In the genomic region with DNA sequence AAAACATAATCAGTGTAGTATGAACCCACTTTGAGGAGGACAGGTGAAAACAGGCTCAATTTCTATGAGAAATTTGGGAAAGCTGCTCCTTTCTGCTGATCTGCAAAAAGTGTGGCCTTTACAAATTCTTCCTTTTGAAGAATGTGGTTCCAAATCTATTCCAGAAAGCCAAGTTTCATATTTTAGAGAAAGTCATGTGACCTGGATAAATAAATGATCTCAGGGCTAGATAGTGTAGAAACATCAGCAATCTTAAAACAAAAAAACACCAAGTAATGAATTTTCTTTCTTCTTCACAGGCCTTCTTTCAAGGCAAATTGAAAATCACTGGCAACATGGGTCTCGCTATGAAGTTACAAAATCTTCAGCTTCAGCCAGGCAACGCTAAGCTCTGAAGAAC, we compare ENCODE assay signal across 22 cellular contexts. TPM values are rescaled to one million over a fixed set of nuclear protein-coding genes. Genes with fewer than 3 reads are reported as not detected.
DNase-seq lines count a peak whose midpoint lies in the region; ATAC-seq and TF ChIP-seq lines count a peak whose summit lies in the region.
"Had no signal": no experiment of that assay in that cellular context is flagged by ENCODE, and none has a peak within 500 bp of the region (broad histone marks: within the 10 kb centered on the region; RNA-seq: fewer than 3 reads in every experiment).

No MANE protein-coding gene starts in this region.

- no peak overlapping the region for H3K4me3 ChIP-seq in heart left ventricle
- H3K4me3 ChIP-seq in muscle layer of duodenum (ENCODE audit: low read depth in 1 of 2, low read length in 2 of 2), result no peak overlapping the region
- no peak overlapping the region for H3K4me3 ChIP-seq in aorta (ENCODE audit: low read length in 2 of 2)
- H3K4me3 ChIP-seq: SJCRH30 had no signal

- no peak overlapping the region for H3K4me3 Mint-ChIP-seq in chondrocyte (ENCODE audit: unreplicated experiment)
- H3K4me3 Mint-ChIP-seq: CD4-positive, CD25-positive, alpha-beta regulatory T cell had no signal

- 84 to 98% (median 95%) methylated on average over 2 of the region's 2 CpGs for WGBS in heart left ventricle, 4 donors
- WGBS in aorta, 2 donors, result 6 to 30% methylated on average over 2 of the region's 2 CpGs

- H3K36me3 ChIP-seq in heart left ventricle (peaks cover 0 to 52% (median 30%) of the 10 kb centered on the region in 9 donors), muscle layer of duodenum (ENCODE audit: control insufficient read depth in 1 of 2, insufficient read depth in 2 of 2, low read length in 2 of 2) (peaks cover 14 to 18% of the 10 kb centered on the region in 2 donors), aorta (ENCODE audit: control insufficient read depth in 1 of 2, insufficient read depth in 2 of 2, low read length in 1 of 2) (peaks cover 2 to 5% of the 10 kb centered on the region in 2 donors)
- H3K36me3 ChIP-seq: BE2C had no signal

- TF ChIP-seq POLR2A in heart left ventricle (IDR thresholded peaks at IDR 0.05), result no peak

- H3K4me1 ChIP-seq in heart left ventricle (peaks cover 5 to 49% (median 36%) of the 10 kb centered on the region in 12 donors), muscle layer of duodenum (ENCODE audit: control insufficient read depth in 1 of 2, insufficient read depth in 2 of 2, low read length in 2 of 2) (peaks cover 11 to 35% of the 10 kb centered on the region in 2 donors), aorta (ENCODE audit: control insufficient read depth in 1 of 2, insufficient read depth in 2 of 2, low read length in 2 of 2) (peaks cover 0 to 7% of the 10 kb centered on the region in 2 donors)
- H3K4me1 ChIP-seq: SJCRH30 had no signal

- no peaks in the 10 kb centered on the region for H3K9me3 Mint-ChIP-seq in chondrocyte (ENCODE audit: low read depth)
- H3K9me3 Mint-ChIP-seq: CD4-positive, CD25-positive, alpha-beta regulatory T cell had no signal

- H3K4me1 Mint-ChIP-seq in chondrocyte (ENCODE audit: low read depth), result peaks cover 41% of the 10 kb centered on the region

- DNase-seq in heart left ventricle (no peak), Right ventricle myocardium inferior (ENCODE audit: missing footprints) (no peak), chondrocyte (ENCODE audit: low spot score) (no peak), aorta (no peak), H4 (ENCODE audit: low spot score) (no peak), T1000 (lab: John Stamatoyannopoulos, UW) (no peak)
- DNase-seq: BE2C; CD4-positive, CD25-positive, alpha-beta regulatory T cell; COR-L47; DMS 273 treated with DMSO at 0.1 percent for 48 hours; NCI-H1417 treated with DMSO at 0.1 percent for 48 hours; NCI-H1930; NCI-H345; NCI-H524 treated with DMSO at 0.1 percent for 48 hours; SJCRH30 had no signal

- no peak for ATAC-seq in heart left ventricle
- no peak for ATAC-seq in Right ventricle myocardium inferior
- ATAC-seq in aorta (ENCODE audit: low FRiP score), result peak; percentile 46
- ATAC-seq in HG03442 (IDR thresholded peaks at IDR 0.05; ENCODE audit: unreplicated experiment), result no peak
- ATAC-seq: HCT116, HepG2 had no signal

- H3K27me3 ChIP-seq in heart left ventricle (no peaks in the 10 kb centered on the region), muscle layer of duodenum (ENCODE audit: low read depth, low read length) (no peaks in the 10 kb centered on the region), aorta (ENCODE audit: control insufficient read depth in 1 of 2, insufficient read depth in 2 of 2, low read length in 1 of 2) (no peaks in the 10 kb centered on the region)
- H3K27me3 ChIP-seq: BE2C, SJCRH30 had no signal

- TF ChIP-seq CTCF in heart left ventricle (IDR thresholded peaks at IDR 0.05), result no peak
- TF ChIP-seq CTCF in chondrocyte (IDR thresholded peaks at IDR 0.05), result no peak

- peak overlapping the region; percentile 47 for H3K27ac Mint-ChIP-seq in chondrocyte (ENCODE audit: unreplicated experiment)
- H3K27ac Mint-ChIP-seq: CD4-positive, CD25-positive, alpha-beta regulatory T cell had no signal

- peaks cover 29% of the 10 kb centered on the region for H3K36me3 Mint-ChIP-seq in chondrocyte (ENCODE audit: low read depth)

- intact Hi-C loops in heart left ventricle (cut with DNase I), result loop anchor here in 1 of 10 donors (5.0 kb wide), 1 partner anchor 33 kb away; no protein-coding TSS in a partner anchor
- intact Hi-C loops in Right ventricle myocardium inferior (cut with DNase I), result no loop called here
- intact Hi-C loops in aorta (cut with DNase I), result no loop called here

- no peaks in the 10 kb centered on the region for H3K9me3 ChIP-seq in heart left ventricle
- no peaks in the 10 kb centered on the region for H3K9me3 ChIP-seq in muscle layer of duodenum (ENCODE audit: control insufficient read depth in 1 of 2, low read length in 2 of 2)
- no peaks in the 10 kb centered on the region for H3K9me3 ChIP-seq in aorta (ENCODE audit: control insufficient read depth, low read length)
- H3K9me3 ChIP-seq: BE2C, SJCRH30 had no signal

- H3K27ac ChIP-seq in heart left ventricle (peak overlapping the region in 7 of 12 donors; percentile 26 to 63 (median 60)), muscle layer of duodenum (ENCODE audit: low read length) (peak overlapping the region; percentile 13), aorta (ENCODE audit: low read depth in 1 of 2, low read length in 2 of 2) (peak overlapping the region in 1 of 2 donors; percentile 28)
- H3K27ac ChIP-seq: KMS-11, RWPE1, SJCRH30 had no signal

- no peaks in the 10 kb centered on the region for H3K27me3 Mint-ChIP-seq in chondrocyte (ENCODE audit: low read depth)
- H3K27me3 Mint-ChIP-seq: CD4-positive, CD25-positive, alpha-beta regulatory T cell had no signal

RNA-seq across cellular contexts. Expression of gene PODN, which starts 11.7 kb away (rescaled TPM):
- total RNA-seq in heart left ventricle (10 to 100 TPM in 8 of 9 donors, 1 to 10 TPM in 1; 5.9 to 61.8 (median 18.5) TPM), Right ventricle myocardium inferior (35.3 TPM), chondrocyte (4.1 to 9.3 TPM (median 9.2 TPM) in 3 replicates), aorta (100 to 1,000 TPM in 1 of 2 donors, 10 to 100 TPM in 1; 54.8 to 152 TPM)
- polyA plus RNA-seq in heart left ventricle (1 to 10 TPM; 5.2 to 9.8 TPM), aorta (10 to 100 TPM; 14.3 to 52.9 TPM)
- 0.10 TPM in 1 of 2 replicates, not detected in the other for total RNA-seq in H4 (2014; rRNA removed; shearing (Covaris generic))
- total RNA-seq: A172; CD4-positive, CD25-positive, alpha-beta regulatory T cell; HepG2 had no signal
- polyA plus RNA-seq: CD4-positive, CD25-positive, alpha-beta regulatory T cell had no signal
